ENCODE assay signal across 8 cellular contexts in genomic region chr15:63833246-63833696, GRCh38.
DNase-seq lines count a peak whose midpoint lies in the region; ATAC-seq and TF ChIP-seq lines count a peak whose summit lies in the region.

No MANE protein-coding gene starts in this region.

- ATAC-seq in HG03103 (IDR thresholded peaks at IDR 0.05; ENCODE audit: low read depth, unreplicated experiment) = peak; percentile 6
- peak; percentile 82 for ATAC-seq in SK-N-SH treated with all-trans-retinoic acid at 6 μM for 48 hours
- ATAC-seq in HG03469 (IDR thresholded peaks at IDR 0.05; ENCODE audit: unreplicated experiment) = no peak

- in situ Hi-C loops in astrocyte of the spinal cord (cut with HindIII; ENCODE audit: low sequenced_read_pairs) = no loop called here

- no peak for TF ChIP-seq CTCF in astrocyte of the spinal cord (IDR thresholded peaks at IDR 0.05; ENCODE audit: low read depth, low read length)

- DNase-seq in activated T-cell treated with anti-CD3 and anti-CD28 coated beads for 1 hour (ENCODE audit: low read depth) = peak; percentile 9
- no peak for DNase-seq in activated T-cell treated with anti-CD3 and anti-CD28 coated beads, Interleukin-2, amount 50 U/mL, for 1 hour
- DNase-seq in astrocyte of the spinal cord (ENCODE audit: low read depth, low spot score) = peak; percentile 52
- DNase-seq in stimulated activated CD4-positive, alpha-beta T cell treated with anti-CD3 and anti-CD28 coated beads, Interleukin-12 subunit alpha, Interleukin-12 subunit beta, amount 100 ng/mL, for 4 hours = peak; percentile 24

- peak overlapping the region; percentile 61 for H3K4me3 ChIP-seq in astrocyte of the spinal cord (ENCODE audit: low read depth, low read length)
- H3K4me3 ChIP-seq in iPS-18c (ENCODE audit: insufficient read depth, low read depth, low read length) = peak overlapping the region; percentile 56

- H3K9me3 ChIP-seq in iPS-18c (ENCODE audit: control insufficient read depth, insufficient read depth, low read length) = no peaks in the 10 kb centered on the region

TF ChIP-seq in SK-N-SH treated with all-trans-retinoic acid at 6 μM for 48 hours, 23 proteins besides CTCF, POLR2A, EP300 and RAD21:
- no peak for TF ChIP-seq GLIS3 (CRISPR knock-in tag; IDR thresholded peaks at IDR 0.05)
- TF ChIP-seq ESRRG (CRISPR knock-in tag; IDR thresholded peaks at IDR 0.05) = no peak
- TF ChIP-seq ZC3H10 (CRISPR knock-in tag; IDR thresholded peaks at IDR 0.05) = no peak
- no peak for TF ChIP-seq PPARA (CRISPR knock-in tag; IDR thresholded peaks at IDR 0.05; ENCODE audit: borderline replicate concordance)
- TF ChIP-seq ZNF8 (CRISPR knock-in tag; IDR thresholded peaks at IDR 0.05) = no peak
- TF ChIP-seq CSRNP3 (CRISPR knock-in tag; IDR thresholded peaks at IDR 0.05) = no peak
- no peak for TF ChIP-seq ZNF565 (CRISPR knock-in tag; conservative IDR thresholded peaks at IDR 0.05; ENCODE audit: low read depth)
- no peak for TF ChIP-seq ARNTL (CRISPR knock-in tag; IDR thresholded peaks at IDR 0.05; ENCODE audit: borderline replicate concordance, low read depth)
- TF ChIP-seq POU6F1 (CRISPR knock-in tag; IDR thresholded peaks at IDR 0.05; ENCODE audit: borderline replicate concordance, low read depth) = no peak
- no peak for TF ChIP-seq ZFP30 (CRISPR knock-in tag; IDR thresholded peaks at IDR 0.05)
- no peak for TF ChIP-seq CSDC2 (CRISPR knock-in tag; IDR thresholded peaks at IDR 0.05)
